In the genomic region with DNA sequence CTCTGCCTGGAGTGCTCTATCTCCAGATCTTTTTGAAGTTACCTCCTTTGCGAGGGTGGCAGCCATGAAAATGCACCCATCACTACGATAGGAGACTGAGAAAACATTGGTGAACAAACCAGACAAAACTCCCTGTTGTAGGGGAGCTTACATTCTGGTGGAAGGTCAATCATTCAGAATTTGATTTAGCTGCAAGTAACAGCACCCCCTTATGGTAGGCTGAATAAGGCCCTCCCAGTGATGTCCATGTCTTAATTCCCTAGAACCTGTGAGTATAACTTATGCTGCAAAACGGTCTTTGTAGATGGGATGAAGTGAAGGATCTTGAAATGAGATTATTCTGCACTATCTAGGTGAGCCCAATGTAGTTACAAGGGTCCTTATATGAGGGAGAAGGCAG, we compare ENCODE assay signal across 9 cellular contexts. TPM values are rescaled to one million over a fixed set of nuclear protein-coding genes. Genes with fewer than 3 reads are reported as not detected.
A peak's percentile ranks its signal among the peaks of the same experiment; 100 is the strongest.
DNase-seq lines count a peak whose midpoint lies in the region; ATAC-seq and FAIRE-seq lines count a peak whose summit lies in the region.
"Had no signal": no experiment of that assay in that cellular context is flagged by ENCODE, and none has a peak within 500 bp of the region (broad histone marks: within the 10 kb centered on the region; RNA-seq: fewer than 3 reads in every experiment).

No MANE protein-coding gene starts in this region.

- H3K9me3 Mint-ChIP-seq in effector memory CD8-positive, alpha-beta T cell, result no peaks in the 10 kb centered on the region

- no peaks in the 10 kb centered on the region for H3K9me3 ChIP-seq in small intestine (ENCODE audit: control insufficient read depth, low read depth)

- H3K4me1 ChIP-seq in small intestine (ENCODE audit: control insufficient read depth in 2 of 2, insufficient read depth in 1 of 2, low read depth in 1 of 2, low read length in 1 of 2), result peaks cover 0 to 3% of the 10 kb centered on the region in 2 donors

- ATAC-seq in GM19467 (IDR thresholded peaks at IDR 0.05; ENCODE audit: unreplicated experiment) (peak; percentile 37), GM21825 (IDR thresholded peaks at IDR 0.05; ENCODE audit: unreplicated experiment) (no peak)
- ATAC-seq in effector memory CD8-positive, alpha-beta T cell (replicated peaks), result peak; percentile 50

- DNase-seq in COR-L47 (lab: John Stamatoyannopoulos, UW) (peak; percentile 37), NCI-H1105 treated with DMSO at 0.1 percent for 48 hours (lab: John Stamatoyannopoulos, UW) (peak; percentile 1), small intestine (peak; percentile 53), ecto neural progenitor cell (ENCODE audit: low spot score) (no peak), NK-92 (lab: John Stamatoyannopoulos, UW; ENCODE audit: unreplicated experiment) (no peak)
- no peak for DNase-seq in effector memory CD8-positive, alpha-beta T cell

- H3K27me3 Mint-ChIP-seq in effector memory CD8-positive, alpha-beta T cell, result peaks cover 18 to 21% of the 10 kb centered on the region in 2 donors

- peaks cover 8% of the 10 kb centered on the region for H3K36me3 Mint-ChIP-seq in effector memory CD8-positive, alpha-beta T cell (ENCODE audit: insufficient read depth)

- no peak overlapping the region for H3K4me3 ChIP-seq in small intestine (ENCODE audit: low read depth in 1 of 2, low read length in 2 of 2)

- 41 to 49% (median 48%) methylated on average over 3 of the region's 3 CpGs for WGBS in small intestine, 3 donors

- peaks cover 4% of the 10 kb centered on the region in 2 donors for H3K4me1 Mint-ChIP-seq in effector memory CD8-positive, alpha-beta T cell (ENCODE audit: low read depth in 2 of 2)

- H3K27ac Mint-ChIP-seq in effector memory CD8-positive, alpha-beta T cell, result no peak overlapping the region

- FAIRE-seq in small intestine (lab: Jason Lieb, UNC), result no peak
- FAIRE-seq: islet of Langerhans had no signal

- H3K36me3 ChIP-seq in small intestine (ENCODE audit: control insufficient read depth in 2 of 2, insufficient read depth in 2 of 2, low read length in 2 of 2), result no peaks in the 10 kb centered on the region

- no peak overlapping the region for H3K4me3 Mint-ChIP-seq in effector memory CD8-positive, alpha-beta T cell

- no peak overlapping the region for H3K27ac ChIP-seq in small intestine (ENCODE audit: low read depth in 1 of 2, low read length in 1 of 2)

- no peaks in the 10 kb centered on the region for H3K27me3 ChIP-seq in small intestine (ENCODE audit: control insufficient read depth in 2 of 2, insufficient read depth in 2 of 2, low read length in 2 of 2)

RNA-seq across cellular contexts. Expression of a gene that starts 5.6 kb away (rescaled TPM):
- 1 to 10 TPM; 1.3 to 3.8 (median 2.7) TPM for polyA plus RNA-seq in small intestine

Comparison
In these comparisons a context has a peak if more than half of its experiments do, and no peak if none do; other contexts are left out.
1. DNase-seq: peak in COR-L47 (single experiment), NCI-H1105 treated with DMSO at 0.1 percent for 48 hours (single experiment) and small intestine (single experiment); none in effector memory CD8-positive, alpha-beta T cell (0 of 3), ecto neural progenitor cell (single experiment) and NK-92 (single experiment).